1 cellular context compared by ENCODE assay signal in genomic region chr10:73096452-73097304, GRCh38.
TF ChIP-seq lines count a peak whose summit lies in the region.

Gene P4HA1, minus strand, starts transcription at chr10:73096866. Its CDS starts 21,983 bp downstream, at chr10:73074883.

TF ChIP-seq in K562, 482 proteins besides CTCF, POLR2A, EP300 and RAD21 (continued from another document):
- TF ChIP-seq CLOCK (CRISPR knock-in tag; IDR thresholded peaks at IDR 0.05; ENCODE audit: borderline replicate concordance), result 0 out of 2 replicates have a peak, but pooled peaks have one; percentile 30
- no peak for TF ChIP-seq HDAC8 (tag; IDR thresholded peaks at IDR 0.05)
- TF ChIP-seq SMAD3 (CRISPR knock-in tag; conservative IDR thresholded peaks at IDR 0.05), result no peak
- peak; percentile 96 for TF ChIP-seq POLR2B (IDR thresholded peaks at IDR 0.05; ENCODE audit: low read depth, partially characterized antibody)
- no peak; the same call in 1 of the 2 replicates for TF ChIP-seq ETS1 (conservative IDR thresholded peaks at IDR 0.05; ENCODE audit: control insufficient read depth, low read depth, low read length)
- TF ChIP-seq KDM1A (IDR thresholded peaks at IDR 0.05), result no peak
- no peak for TF ChIP-seq NFE2 (IDR thresholded peaks at IDR 0.05; ENCODE audit: low read depth)
- 0 out of 2 replicates have a peak, but pooled peaks have one; percentile 56 for TF ChIP-seq ZNF133 (CRISPR knock-in tag; IDR thresholded peaks at IDR 0.05)
- TF ChIP-seq FOXJ3 (CRISPR knock-in tag; IDR thresholded peaks at IDR 0.05), result no peak
